24 cellular contexts compared by ENCODE assay signal in genomic region chr3:184358140-184358767, GRCh38. TPM values are rescaled to one million over a fixed set of nuclear protein-coding genes. Genes with fewer than 3 reads are reported as not detected.
"Had no signal": no experiment of that assay in that cellular context is flagged by ENCODE, and none has a peak within 500 bp of the region (broad histone marks: within the 10 kb centered on the region; RNA-seq: fewer than 3 reads in every experiment).

No MANE protein-coding gene starts in this region.

- ATAC-seq: heart left ventricle; naive thymus-derived CD4-positive, alpha-beta T cell; psoas muscle; right lobe of liver; stimulated activated effector memory CD8-positive, alpha-beta T cell treated with anti-CD3 and anti-CD28 coated beads, Interleukin-12 subunit alpha, Interleukin-12 subunit beta, amount 100 ng/mL, for 72 hours; stimulated activated naive CD8-positive, alpha-beta T cell treated with anti-CD3 and anti-CD28 coated beads, Interleukin-15, amount 100 ng/mL, for 72 hours had no signal

- H3K36me3 ChIP-seq: colonic mucosa, right lobe of liver, uterus had no signal

- H3K27ac Mint-ChIP-seq: endodermal cell; naive thymus-derived CD4-positive, alpha-beta T cell; stimulated activated effector memory CD8-positive, alpha-beta T cell treated with anti-CD3 and anti-CD28 coated beads, Interleukin-12 subunit alpha, Interleukin-12 subunit beta, amount 100 ng/mL, for 72 hours; stimulated activated naive CD8-positive, alpha-beta T cell treated with anti-CD3 and anti-CD28 coated beads, Interleukin-15, amount 100 ng/mL, for 72 hours had no signal

- H3K9me3 Mint-ChIP-seq: endodermal cell; stimulated activated effector memory CD8-positive, alpha-beta T cell treated with anti-CD3 and anti-CD28 coated beads, Interleukin-12 subunit alpha, Interleukin-12 subunit beta, amount 100 ng/mL, for 72 hours; stimulated activated naive CD8-positive, alpha-beta T cell treated with anti-CD3 and anti-CD28 coated beads, Interleukin-15, amount 100 ng/mL, for 72 hours had no signal

- H2AFZ ChIP-seq: parathyroid adenoma had no signal

- H3K4me3 Mint-ChIP-seq: stimulated activated effector memory CD8-positive, alpha-beta T cell treated with anti-CD3 and anti-CD28 coated beads, Interleukin-12 subunit alpha, Interleukin-12 subunit beta, amount 100 ng/mL, for 72 hours; stimulated activated naive CD8-positive, alpha-beta T cell treated with anti-CD3 and anti-CD28 coated beads, Interleukin-15, amount 100 ng/mL, for 72 hours had no signal

- H3K9me3 ChIP-seq: colonic mucosa, heart left ventricle, psoas muscle, right lobe of liver, upper lobe of left lung, uterus had no signal

- H3K27me3 ChIP-seq: colonic mucosa, heart left ventricle, right lobe of liver, upper lobe of left lung, uterus had no signal

- H3K27me3 Mint-ChIP-seq: stimulated activated naive CD8-positive, alpha-beta T cell treated with anti-CD3 and anti-CD28 coated beads, Interleukin-15, amount 100 ng/mL, for 72 hours had no signal

- H3K27ac ChIP-seq: colonic mucosa, heart left ventricle, parathyroid adenoma, psoas muscle, right lobe of liver, upper lobe of left lung, uterus had no signal

- H3K9ac ChIP-seq: parathyroid adenoma had no signal

- DNase-seq: cerebellar nuclear complex; colonic mucosa; dermis blood vessel endothelial cell; effector CD4-positive, alpha-beta T cell; endodermal cell; foreskin melanocyte; heart left ventricle; hippocampal formation; kidney glomerular epithelial cell; mammary epithelial cell; naive thymus-derived CD4-positive, alpha-beta T cell; occipital lobe; psoas muscle; retina; stimulated activated CD4-positive, alpha-beta T cell treated with anti-CD3 and anti-CD28 coated beads, Interleukin-4, amount 100 ng/mL, for 1 hour; stimulated activated CD8-positive, alpha-beta memory T cell treated with anti-CD3 and anti-CD28 coated beads, Interleukin-4, amount 100 ng/mL, for 48 hours; stimulated activated naive CD8-positive, alpha-beta T cell treated with anti-CD3 and anti-CD28 coated beads, Interleukin-15, amount 100 ng/mL, for 72 hours; upper lobe of left lung; uterus had no signal

- H3K4me3 ChIP-seq: colonic mucosa, heart left ventricle, psoas muscle, right lobe of liver, upper lobe of left lung, uterus had no signal

RNA-seq across cellular contexts. Expression of gene THPO, which starts 19.8 kb away (rescaled TPM):
- total RNA-seq: dermis blood vessel endothelial cell; glomerular endothelial cell; mammary epithelial cell; mononuclear cell; naive thymus-derived CD4-positive, alpha-beta T cell; occipital lobe had no signal
- polyA plus RNA-seq: mammary epithelial cell; naive thymus-derived CD4-positive, alpha-beta T cell had no signal

RNA-seq across cellular contexts. Expression of gene CHRD, which starts 21.6 kb away (rescaled TPM):
- total RNA-seq: mammary epithelial cell; naive thymus-derived CD4-positive, alpha-beta T cell had no signal
- polyA plus RNA-seq: mammary epithelial cell; naive thymus-derived CD4-positive, alpha-beta T cell had no signal
